ENCODE assay signal across 30 cellular contexts in genomic region chr6:62530985-62531384, GRCh38.
DNase-seq lines count a peak whose midpoint lies in the region; ATAC-seq, FAIRE-seq and TF ChIP-seq lines count a peak whose summit lies in the region.
"Had no signal": no experiment of that assay in that cellular context is flagged by ENCODE, and none has a peak within 500 bp of the region (broad histone marks: within the 10 kb centered on the region; RNA-seq: fewer than 3 reads in every experiment).

No MANE protein-coding gene starts in this region.

- no peak overlapping the region for H3K4me3 ChIP-seq in pancreas
- H3K4me3 ChIP-seq: A549; BLaER1; BLaER1 treated with 17β-estradiol and CSF1 and Interleukin-3, amounts not matched to agents 10 nM and 100 nM had no signal

- WGBS in pancreas, 2 donors, result 22 to 25% methylated on average over 2 of the region's 2 CpGs

- no peaks in the 10 kb centered on the region for H3K27me3 ChIP-seq in pancreas
- H3K27me3 ChIP-seq: BE2C; BLaER1; BLaER1 treated with 17β-estradiol and CSF1 and Interleukin-3, amounts not matched to agents 10 nM and 100 nM had no signal

- H3K9me3 ChIP-seq in pancreas, result no peaks in the 10 kb centered on the region
- H3K9me3 ChIP-seq: A549, BE2C had no signal

- DNase-seq in COR-L47 (lab: John Stamatoyannopoulos, UW), result peak; percentile 7
- no peak for DNase-seq in pancreas
- no peak for DNase-seq in HTR-8/SVneo (ENCODE audit: insufficient read length, low spot score)
- DNase-seq: 8988T; ACHN; AML-193; BE2C; C1 segment of cervical spinal cord; Caco-2; Calu3; CD4-positive, alpha-beta memory T cell; CD4-positive, alpha-beta T cell; CD4-positive, CD25-positive, alpha-beta regulatory T cell; CD8-positive, alpha-beta memory T cell; CD8-positive, alpha-beta T cell; DMS 273 treated with DMSO at 0.1 percent for 48 hours; DMS153; DMS53; DMS79; DMS79 treated with DMSO at 0.1 percent for 48 hours; DND-41; EL had no signal

- H3K36me3 ChIP-seq in pancreas, result no peaks in the 10 kb centered on the region
- H3K36me3 ChIP-seq: BE2C; BLaER1; BLaER1 treated with 17β-estradiol and CSF1 and Interleukin-3, amounts not matched to agents 10 nM and 100 nM had no signal

- FAIRE-seq in pancreas (lab: Jason Lieb, UNC) (no peak), HTR-8/SVneo (lab: Jason Lieb, UNC) (no peak)
- FAIRE-seq: A204.1, A549, D721Med had no signal

- TF ChIP-seq CTCF in pancreas (IDR thresholded peaks at IDR 0.05), result no peak

- no peak overlapping the region for H3K27ac ChIP-seq in pancreas
- H3K27ac ChIP-seq: 22Rv1; A549; BLaER1; BLaER1 treated with 17β-estradiol and CSF1 and Interleukin-3, amounts not matched to agents 10 nM and 100 nM; C4-2B had no signal

- ATAC-seq in pancreas (peak; percentile 55 to 72 (median 67)), GM19467 (IDR thresholded peaks at IDR 0.05; ENCODE audit: unreplicated experiment) (no peak)
- ATAC-seq: A549; CD8-positive, alpha-beta T cell had no signal

- intact Hi-C loops in pancreas (cut with DNase I), result no loop called here

- peaks cover 0 to 4% (median 0%) of the 10 kb centered on the region in 3 donors for H3K4me1 ChIP-seq in pancreas
- H3K4me1 ChIP-seq: A549, BE2C, Caco-2 had no signal
